8 cellular contexts compared by ENCODE assay signal in the genomic region with DNA sequence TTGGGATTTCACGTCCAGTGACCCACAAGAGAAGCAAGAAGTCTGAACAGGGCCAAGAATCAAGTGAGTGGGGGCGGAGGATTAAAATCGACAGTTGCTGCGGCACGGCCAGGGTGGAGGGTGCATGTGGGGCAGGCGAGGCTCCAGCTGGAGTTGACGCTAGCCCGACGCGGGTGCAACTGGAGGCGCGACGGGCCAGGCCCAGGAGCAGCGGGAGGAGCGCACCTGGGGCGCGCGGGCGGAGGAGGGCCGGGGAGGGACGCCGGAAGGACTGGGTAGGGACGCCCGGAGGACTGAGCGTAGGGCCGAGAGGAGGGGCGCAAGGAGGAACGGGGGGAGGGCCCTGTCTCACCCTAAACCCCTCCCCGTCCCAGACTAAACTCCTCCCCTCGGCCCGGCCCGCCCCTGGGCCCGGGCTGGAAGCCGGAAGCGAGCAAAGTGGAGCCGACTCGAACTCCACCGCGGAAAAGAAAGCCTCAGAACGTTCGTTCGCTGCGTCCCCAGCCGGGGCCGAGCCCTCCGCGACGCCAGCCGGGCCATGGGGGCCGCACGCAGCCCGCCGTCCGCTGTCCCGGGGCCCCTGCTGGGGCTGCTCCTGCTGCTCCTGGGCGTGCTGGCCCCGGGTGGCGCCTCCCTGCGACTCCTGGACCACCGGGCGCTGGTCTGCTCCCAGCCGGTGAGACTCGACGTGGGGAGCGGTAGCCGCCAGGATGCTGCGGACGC. TPM values are rescaled to one million over a fixed set of nuclear protein-coding genes. Genes with fewer than 3 reads are reported as not detected.
A peak's percentile ranks its signal among the peaks of the same experiment; 100 is the strongest.
DNase-seq lines count a peak whose midpoint lies in the region; ATAC-seq and TF ChIP-seq lines count a peak whose summit lies in the region.

A gene with protein sequence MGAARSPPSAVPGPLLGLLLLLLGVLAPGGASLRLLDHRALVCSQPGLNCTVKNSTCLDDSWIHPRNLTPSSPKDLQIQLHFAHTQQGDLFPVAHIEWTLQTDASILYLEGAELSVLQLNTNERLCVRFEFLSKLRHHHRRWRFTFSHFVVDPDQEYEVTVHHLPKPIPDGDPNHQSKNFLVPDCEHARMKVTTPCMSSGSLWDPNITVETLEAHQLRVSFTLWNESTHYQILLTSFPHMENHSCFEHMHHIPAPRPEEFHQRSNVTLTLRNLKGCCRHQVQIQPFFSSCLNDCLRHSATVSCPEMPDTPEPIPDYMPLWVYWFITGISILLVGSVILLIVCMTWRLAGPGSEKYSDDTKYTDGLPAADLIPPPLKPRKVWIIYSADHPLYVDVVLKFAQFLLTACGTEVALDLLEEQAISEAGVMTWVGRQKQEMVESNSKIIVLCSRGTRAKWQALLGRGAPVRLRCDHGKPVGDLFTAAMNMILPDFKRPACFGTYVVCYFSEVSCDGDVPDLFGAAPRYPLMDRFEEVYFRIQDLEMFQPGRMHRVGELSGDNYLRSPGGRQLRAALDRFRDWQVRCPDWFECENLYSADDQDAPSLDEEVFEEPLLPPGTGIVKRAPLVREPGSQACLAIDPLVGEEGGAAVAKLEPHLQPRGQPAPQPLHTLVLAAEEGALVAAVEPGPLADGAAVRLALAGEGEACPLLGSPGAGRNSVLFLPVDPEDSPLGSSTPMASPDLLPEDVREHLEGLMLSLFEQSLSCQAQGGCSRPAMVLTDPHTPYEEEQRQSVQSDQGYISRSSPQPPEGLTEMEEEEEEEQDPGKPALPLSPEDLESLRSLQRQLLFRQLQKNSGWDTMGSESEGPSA (plus strand): TSS at position 447 of the 723 bp plus-strand sequence. CDS start 92 bp downstream, at position 539.

- peaks cover 6% of the 10 kb centered on the region for H3K27me3 Mint-ChIP-seq in activated naive CD8-positive, alpha-beta T cell treated with anti-CD3 and anti-CD28 coated beads, Interleukin-2, amount 10 ng/mL, durations not matched to agents 7 days and 5 days

- CTCF ChIA-PET in HEK293T (lab: Yijun Ruan, JAX), result no interaction called here

- peaks cover 39% of the 10 kb centered on the region for H3K4me1 Mint-ChIP-seq in activated naive CD8-positive, alpha-beta T cell treated with anti-CD3 and anti-CD28 coated beads, Interleukin-2, amount 10 ng/mL, durations not matched to agents 7 days and 5 days

- intact Hi-C loops in Right ventricle myocardium superior (cut with DNase I) (loop anchor here (10.0 kb wide), 2 partner anchors 70 to 420 kb away; partner anchors contain the start of gene HDHD5), ovary (cut with DNase I) (loop anchor here in 1 of 4 donors (10.0 kb wide), 1 partner anchor 70 kb away; the partner anchor contains the start of gene HDHD5)

- POLR2A ChIA-PET in HEK293T (lab: Yijun Ruan, JAX), result interaction anchor here (1.5 kb wide), 1 partner anchor 87 kb away, joined by 7 read pairs; no protein-coding TSS in a partner anchor
- POLR2A ChIA-PET in activated naive CD8-positive, alpha-beta T cell treated with anti-CD3 and anti-CD28 coated beads, Interleukin-2, amount 10 ng/mL, durations not matched to agents 7 days and 5 days (lab: Charles Lee), result interaction anchor here (0.6 to 1.4 kb wide), 8 partner anchors 10 to 152 kb away, joined by 3 to 7 read pairs (median 4); partner anchors contain the start of gene ADA2

- H3K27me3 ChIP-seq in ovary (no peaks in the 10 kb centered on the region), thymus (ENCODE audit: control insufficient read depth, insufficient read depth) (no peaks in the 10 kb centered on the region)

- peak; percentile 89 for ATAC-seq in activated naive CD8-positive, alpha-beta T cell treated with anti-CD3 and anti-CD28 coated beads, Interleukin-2, amount 10 ng/mL, durations not matched to agents 7 days and 5 days (ENCODE audit: low read depth)
- ATAC-seq in Right ventricle myocardium superior (ENCODE audit: poor library complexity), result peak; percentile 98

- peak within 1 kb of the TSS; percentile 89 for H3K4me3 Mint-ChIP-seq in activated naive CD8-positive, alpha-beta T cell treated with anti-CD3 and anti-CD28 coated beads, Interleukin-2, amount 10 ng/mL, durations not matched to agents 7 days and 5 days

- peak within 1 kb of the TSS; percentile 92 for H3K4me3 ChIP-seq in NB4 (ENCODE audit: low read depth, low read length)
- H3K4me3 ChIP-seq in ovary, result peak within 1 kb of the TSS; percentile 60
- H3K4me3 ChIP-seq in thymus (ENCODE audit: low read length), result peak within 1 kb of the TSS; percentile 95

- H3K9me3 ChIP-seq in ovary (no peaks in the 10 kb centered on the region), thymus (ENCODE audit: control insufficient read depth) (no peaks in the 10 kb centered on the region)

- no peaks in the 10 kb centered on the region for H3K9me3 Mint-ChIP-seq in activated naive CD8-positive, alpha-beta T cell treated with anti-CD3 and anti-CD28 coated beads, Interleukin-2, amount 10 ng/mL, durations not matched to agents 7 days and 5 days

- H3K27ac ChIP-seq in ovary (peak within 1 kb of the TSS; percentile 68 to 70), thymus (ENCODE audit: low read depth) (peak within 1 kb of the TSS; percentile 98)

- WGBS in ovary, 3 donors, result 0 to 1% (median 1%) methylated on average over 55 to 68 of the region's 68 CpGs
- WGBS in thymus, result under 1% methylated on average over 68 of the region's 68 CpGs

- H3K36me3 ChIP-seq in ovary (no peaks in the 10 kb centered on the region), thymus (ENCODE audit: control insufficient read depth, insufficient read depth) (peaks cover 5% of the 10 kb centered on the region)

- TF ChIP-seq CTCF in NB4 (IDR thresholded peaks at IDR 0.05; ENCODE audit: low read depth, low read length), result no peak
- TF ChIP-seq CTCF in ovary (IDR thresholded peaks at IDR 0.05), result no peak

- DNase-seq in GM04503 (ENCODE audit: low read depth) (peak; percentile 45), HEK293T (ENCODE audit: extremely low spot score) (peak; percentile 94), NB4 (ENCODE audit: low read depth) (peak; percentile 96), SKM-1 (lab: John Stamatoyannopoulos, UW; ENCODE audit: unreplicated experiment) (peak; percentile 95), Right ventricle myocardium superior (peak; percentile 94), ovary (peak; percentile 87 to 91 (median 90))
- DNase-seq in activated naive CD8-positive, alpha-beta T cell treated with anti-CD3 and anti-CD28 coated beads, Interleukin-2, amount 10 ng/mL, durations not matched to agents 7 days and 5 days, result peak; percentile 97

- H3K36me3 Mint-ChIP-seq in activated naive CD8-positive, alpha-beta T cell treated with anti-CD3 and anti-CD28 coated beads, Interleukin-2, amount 10 ng/mL, durations not matched to agents 7 days and 5 days, result peaks cover 9% of the 10 kb centered on the region

- H3K4me1 ChIP-seq in ovary (ENCODE audit: insufficient read depth) (peaks cover 4% of the 10 kb centered on the region), thymus (ENCODE audit: control insufficient read depth, insufficient read depth, low read length) (peaks cover 19% of the 10 kb centered on the region)

- no peak for TF ChIP-seq EP300 in ovary (IDR thresholded peaks at IDR 0.05)

- H3K27ac Mint-ChIP-seq in activated naive CD8-positive, alpha-beta T cell treated with anti-CD3 and anti-CD28 coated beads, Interleukin-2, amount 10 ng/mL, durations not matched to agents 7 days and 5 days, result peak within 1 kb of the TSS; percentile 92

- TF ChIP-seq POLR2A in NB4 (IDR thresholded peaks at IDR 0.05; ENCODE audit: extremely low read depth, insufficient read length) (peak; percentile 63), ovary (IDR thresholded peaks at IDR 0.05) (peak; percentile 40)

TF ChIP-seq in HEK293T, 16 proteins besides CTCF, POLR2A, EP300 and RAD21:
- TF ChIP-seq NFRKB (IDR thresholded peaks at IDR 0.05) (no peak), HDGF (IDR thresholded peaks at IDR 0.05; ENCODE audit: borderline replicate concordance) (no peak), ARNT (IDR thresholded peaks at IDR 0.05) (no peak), CTBP1 (IDR thresholded peaks at IDR 0.05; ENCODE audit: borderline replicate concordance) (no peak), SP1 (IDR thresholded peaks at IDR 0.05) (no peak), FOXK2 (IDR thresholded peaks at IDR 0.05) (no peak), ZNF384 (IDR thresholded peaks at IDR 0.05) (no peak), L3MBTL2 (conservative IDR thresholded peaks at IDR 0.05) (peak; percentile 80), ELF4 (IDR thresholded peaks at IDR 0.05) (no peak)
TF ChIP-seq in HEK293T: peak in this region for 1.

RNA-seq across cellular contexts. Expression of the gene that starts here (rescaled TPM):
- total RNA-seq in activated naive CD8-positive, alpha-beta T cell treated with anti-CD3 and anti-CD28 coated beads, Interleukin-2, amount 10 ng/mL, durations not matched to agents 7 days and 5 days, result 10 to 100 TPM; 46.7 to 48.0 TPM
- total RNA-seq in Right ventricle myocardium superior (7.5 TPM), ovary (10 to 100 TPM in 5 of 7 donors, 1 to 10 TPM in 2; 7.3 to 18.1 (median 14.0) TPM)
- polyA plus RNA-seq in ovary (10 to 100 TPM in 1 of 2 donors, 1 to 10 TPM in 1; 6.4 to 11.2 TPM), thymus (11.3 TPM)

Comparison
In these comparisons a context has a peak if more than half of its experiments do, and no peak if none do; other contexts are left out.
1. Peak in every context shown above with its lines: DNase-seq, ATAC-seq, H3K4me3 ChIP-seq and H3K27ac ChIP-seq.
2. DNase-seq: peak in every context shown above with its lines; median percentile 97 in activated naive CD8-positive, alpha-beta T cell treated with anti-CD3 and anti-CD28 coated beads, Interleukin-2, amount 10 ng/mL, durations not matched to agents 7 days and 5 days; 96 in NB4; 95 in SKM-1; 94 in HEK293T; 94 in Right ventricle myocardium superior; 90 in ovary; 45 in GM04503.